Comparison of ENCODE assay signal across 1 cellular context in the genomic region with DNA sequence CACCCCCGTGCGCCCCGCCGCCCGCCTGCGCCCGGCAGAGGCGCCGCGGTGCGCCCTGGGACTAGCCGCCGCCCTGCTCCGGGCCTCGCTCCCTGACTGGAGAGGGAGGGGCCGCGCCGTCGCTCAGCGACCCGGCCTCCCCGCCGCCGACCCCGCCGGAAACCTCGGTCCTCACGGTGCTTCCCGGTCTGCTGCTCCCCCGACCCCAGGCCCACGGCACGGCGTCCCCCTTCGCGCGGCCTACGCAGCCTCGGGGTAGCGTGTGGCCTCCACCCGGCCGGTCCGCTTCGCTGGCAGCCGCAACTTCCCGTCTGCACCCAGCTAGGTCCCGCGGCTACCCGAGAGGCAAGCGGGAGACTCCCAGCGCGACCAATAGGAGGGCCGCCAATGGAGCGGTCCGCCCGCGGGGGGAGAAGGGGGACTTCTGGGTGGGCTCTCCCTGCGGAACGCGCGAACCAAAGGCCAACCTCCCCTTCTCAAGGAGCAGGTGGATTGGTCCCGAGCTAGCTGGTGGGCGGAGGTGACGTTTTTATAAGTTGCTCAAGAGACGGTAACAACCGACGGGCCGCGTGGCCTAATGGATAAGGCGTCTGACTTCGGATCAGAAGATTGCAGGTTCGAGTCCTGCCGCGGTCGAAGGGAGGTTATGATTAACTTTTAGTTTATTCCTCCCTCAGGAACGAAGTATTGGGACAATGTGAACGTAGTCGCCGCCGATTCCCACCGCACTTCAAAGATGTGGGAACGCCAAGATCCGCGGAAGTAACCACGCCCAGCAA.
TF ChIP-seq lines count a peak whose summit lies in the region.

A gene (minus strand): TSS at position 315 of the 779 bp plus-strand sequence. CDS start 1,070 bp downstream, outside the sequence.

TF ChIP-seq in HepG2, 621 proteins besides CTCF, POLR2A, EP300 and RAD21 (continued from another document and continues in another):
- TF ChIP-seq TOE1 (CRISPR knock-in tag; IDR thresholded peaks at IDR 0.05) = no peak; the same call in none of the 2 replicates
- TF ChIP-seq ZNF430 (CRISPR knock-in tag; IDR thresholded peaks at IDR 0.05) = peak; percentile 78; the same call in 1 of the 2 replicates
- TF ChIP-seq, protein P1, sequence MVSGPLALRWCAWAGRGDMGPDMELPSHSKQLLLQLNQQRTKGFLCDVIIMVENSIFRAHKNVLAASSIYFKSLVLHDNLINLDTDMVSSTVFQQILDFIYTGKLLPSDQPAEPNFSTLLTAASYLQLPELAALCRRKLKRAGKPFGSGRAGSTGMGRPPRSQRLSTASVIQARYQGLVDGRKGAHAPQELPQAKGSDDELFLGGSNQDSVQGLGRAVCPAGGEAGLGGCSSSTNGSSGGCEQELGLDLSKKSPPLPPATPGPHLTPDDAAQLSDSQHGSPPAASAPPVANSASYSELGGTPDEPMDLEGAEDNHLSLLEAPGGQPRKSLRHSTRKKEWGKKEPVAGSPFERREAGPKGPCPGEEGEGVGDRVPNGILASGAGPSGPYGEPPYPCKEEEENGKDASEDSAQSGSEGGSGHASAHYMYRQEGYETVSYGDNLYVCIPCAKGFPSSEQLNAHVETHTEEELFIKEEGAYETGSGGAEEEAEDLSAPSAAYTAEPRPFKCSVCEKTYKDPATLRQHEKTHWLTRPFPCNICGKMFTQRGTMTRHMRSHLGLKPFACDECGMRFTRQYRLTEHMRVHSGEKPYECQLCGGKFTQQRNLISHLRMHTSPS (CRISPR knock-in tag; IDR thresholded peaks at IDR 0.05; ENCODE audit: low read depth) = no peak
- TF ChIP-seq SP4 (CRISPR knock-in tag; IDR thresholded peaks at IDR 0.05) = no peak
- no peak for TF ChIP-seq ZSCAN12 (CRISPR knock-in tag; IDR thresholded peaks at IDR 0.05)
- 0 out of 2 replicates have a peak, but pooled peaks have one; percentile 16 for TF ChIP-seq HNRNPL (IDR thresholded peaks at IDR 0.05; ENCODE audit: low read depth, low read length)
- TF ChIP-seq, protein P2, sequence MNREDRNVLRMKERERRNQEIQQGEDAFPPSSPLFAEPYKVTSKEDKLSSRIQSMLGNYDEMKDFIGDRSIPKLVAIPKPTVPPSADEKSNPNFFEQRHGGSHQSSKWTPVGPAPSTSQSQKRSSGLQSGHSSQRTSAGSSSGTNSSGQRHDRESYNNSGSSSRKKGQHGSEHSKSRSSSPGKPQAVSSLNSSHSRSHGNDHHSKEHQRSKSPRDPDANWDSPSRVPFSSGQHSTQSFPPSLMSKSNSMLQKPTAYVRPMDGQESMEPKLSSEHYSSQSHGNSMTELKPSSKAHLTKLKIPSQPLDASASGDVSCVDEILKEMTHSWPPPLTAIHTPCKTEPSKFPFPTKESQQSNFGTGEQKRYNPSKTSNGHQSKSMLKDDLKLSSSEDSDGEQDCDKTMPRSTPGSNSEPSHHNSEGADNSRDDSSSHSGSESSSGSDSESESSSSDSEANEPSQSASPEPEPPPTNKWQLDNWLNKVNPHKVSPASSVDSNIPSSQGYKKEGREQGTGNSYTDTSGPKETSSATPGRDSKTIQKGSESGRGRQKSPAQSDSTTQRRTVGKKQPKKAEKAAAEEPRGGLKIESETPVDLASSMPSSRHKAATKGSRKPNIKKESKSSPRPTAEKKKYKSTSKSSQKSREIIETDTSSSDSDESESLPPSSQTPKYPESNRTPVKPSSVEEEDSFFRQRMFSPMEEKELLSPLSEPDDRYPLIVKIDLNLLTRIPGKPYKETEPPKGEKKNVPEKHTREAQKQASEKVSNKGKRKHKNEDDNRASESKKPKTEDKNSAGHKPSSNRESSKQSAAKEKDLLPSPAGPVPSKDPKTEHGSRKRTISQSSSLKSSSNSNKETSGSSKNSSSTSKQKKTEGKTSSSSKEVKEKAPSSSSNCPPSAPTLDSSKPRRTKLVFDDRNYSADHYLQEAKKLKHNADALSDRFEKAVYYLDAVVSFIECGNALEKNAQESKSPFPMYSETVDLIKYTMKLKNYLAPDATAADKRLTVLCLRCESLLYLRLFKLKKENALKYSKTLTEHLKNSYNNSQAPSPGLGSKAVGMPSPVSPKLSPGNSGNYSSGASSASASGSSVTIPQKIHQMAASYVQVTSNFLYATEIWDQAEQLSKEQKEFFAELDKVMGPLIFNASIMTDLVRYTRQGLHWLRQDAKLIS (CRISPR knock-in tag; IDR thresholded peaks at IDR 0.05) = no peak
- TF ChIP-seq BORCS8-MEF2B (CRISPR knock-in tag; IDR thresholded peaks at IDR 0.05) = peak; percentile 64
- TF ChIP-seq ESRRA (CRISPR knock-in tag; IDR thresholded peaks at IDR 0.05; ENCODE audit: low read depth) = no peak; the same call in 1 of the 2 replicates
- TF ChIP-seq GTF2F1 (IDR thresholded peaks at IDR 0.05; ENCODE audit: low read length) = no peak; the same call in 1 of the 2 replicates
- peak; percentile 54; the same call in 1 of the 2 replicates for TF ChIP-seq ZNF543 (CRISPR knock-in tag; IDR thresholded peaks at IDR 0.05)
- TF ChIP-seq, protein P3, sequence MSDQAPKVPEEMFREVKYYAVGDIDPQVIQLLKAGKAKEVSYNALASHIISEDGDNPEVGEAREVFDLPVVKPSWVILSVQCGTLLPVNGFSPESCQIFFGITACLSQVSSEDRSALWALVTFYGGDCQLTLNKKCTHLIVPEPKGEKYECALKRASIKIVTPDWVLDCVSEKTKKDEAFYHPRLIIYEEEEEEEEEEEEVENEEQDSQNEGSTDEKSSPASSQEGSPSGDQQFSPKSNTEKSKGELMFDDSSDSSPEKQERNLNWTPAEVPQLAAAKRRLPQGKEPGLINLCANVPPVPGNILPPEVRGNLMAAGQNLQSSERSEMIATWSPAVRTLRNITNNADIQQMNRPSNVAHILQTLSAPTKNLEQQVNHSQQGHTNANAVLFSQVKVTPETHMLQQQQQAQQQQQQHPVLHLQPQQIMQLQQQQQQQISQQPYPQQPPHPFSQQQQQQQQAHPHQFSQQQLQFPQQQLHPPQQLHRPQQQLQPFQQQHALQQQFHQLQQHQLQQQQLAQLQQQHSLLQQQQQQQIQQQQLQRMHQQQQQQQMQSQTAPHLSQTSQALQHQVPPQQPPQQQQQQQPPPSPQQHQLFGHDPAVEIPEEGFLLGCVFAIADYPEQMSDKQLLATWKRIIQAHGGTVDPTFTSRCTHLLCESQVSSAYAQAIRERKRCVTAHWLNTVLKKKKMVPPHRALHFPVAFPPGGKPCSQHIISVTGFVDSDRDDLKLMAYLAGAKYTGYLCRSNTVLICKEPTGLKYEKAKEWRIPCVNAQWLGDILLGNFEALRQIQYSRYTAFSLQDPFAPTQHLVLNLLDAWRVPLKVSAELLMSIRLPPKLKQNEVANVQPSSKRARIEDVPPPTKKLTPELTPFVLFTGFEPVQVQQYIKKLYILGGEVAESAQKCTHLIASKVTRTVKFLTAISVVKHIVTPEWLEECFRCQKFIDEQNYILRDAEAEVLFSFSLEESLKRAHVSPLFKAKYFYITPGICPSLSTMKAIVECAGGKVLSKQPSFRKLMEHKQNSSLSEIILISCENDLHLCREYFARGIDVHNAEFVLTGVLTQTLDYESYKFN (CRISPR knock-in tag; conservative IDR thresholded peaks at IDR 0.05) = peak; percentile 41; the same call in 1 of the 2 replicates
- peak; percentile 91 for TF ChIP-seq TMF1 (CRISPR knock-in tag; IDR thresholded peaks at IDR 0.05; ENCODE audit: low read depth)
- TF ChIP-seq EZH2 (conservative IDR thresholded peaks at IDR 0.05; ENCODE audit: low read depth, low read length) = no peak
- 0 out of 2 replicates have a peak, but pooled peaks have one; percentile 66 for TF ChIP-seq MYNN (CRISPR knock-in tag; IDR thresholded peaks at IDR 0.05; ENCODE audit: low read depth)
- no peak for TF ChIP-seq ZNF337 (CRISPR knock-in tag; IDR thresholded peaks at IDR 0.05; ENCODE audit: borderline replicate concordance, low read depth)
- TF ChIP-seq ZNF577 (CRISPR knock-in tag; IDR thresholded peaks at IDR 0.05; ENCODE audit: borderline replicate concordance, low read depth) = 0 out of 2 replicates have a peak, but pooled peaks have one; percentile 75
- no peak for TF ChIP-seq NBN (conservative IDR thresholded peaks at IDR 0.05)
- TF ChIP-seq JUN (CRISPR knock-in tag; IDR thresholded peaks at IDR 0.05) = no peak
- TF ChIP-seq, protein P4, sequence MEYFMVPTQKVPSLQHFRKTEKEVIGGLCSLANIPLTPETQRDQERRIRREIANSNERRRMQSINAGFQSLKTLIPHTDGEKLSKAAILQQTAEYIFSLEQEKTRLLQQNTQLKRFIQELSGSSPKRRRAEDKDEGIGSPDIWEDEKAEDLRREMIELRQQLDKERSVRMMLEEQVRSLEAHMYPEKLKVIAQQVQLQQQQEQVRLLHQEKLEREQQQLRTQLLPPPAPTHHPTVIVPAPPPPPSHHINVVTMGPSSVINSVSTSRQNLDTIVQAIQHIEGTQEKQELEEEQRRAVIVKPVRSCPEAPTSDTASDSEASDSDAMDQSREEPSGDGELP (IDR thresholded peaks at IDR 0.05; ENCODE audit: borderline replicate concordance, low read depth) = peak; percentile 25; the same call in 1 of the 2 replicates
- TF ChIP-seq AGO2 (optimal IDR thresholded peaks at IDR 0.05; ENCODE audit: low read depth, low read length) = no peak
- 0 out of 2 replicates have a peak, but pooled peaks have one; percentile 25 for TF ChIP-seq ZNF616 (CRISPR knock-in tag; IDR thresholded peaks at IDR 0.05; ENCODE audit: low read depth)
- peak; percentile 95 for TF ChIP-seq ZNF501 (CRISPR knock-in tag; IDR thresholded peaks at IDR 0.05)
- TF ChIP-seq IKZF4 (CRISPR knock-in tag; IDR thresholded peaks at IDR 0.05; ENCODE audit: borderline replicate concordance, low read depth, not compliant biosample characterization) = peak; percentile 96
- TF ChIP-seq FOXK2 (IDR thresholded peaks at IDR 0.05) = peak; percentile 99
- no peak for TF ChIP-seq ZNF260 (CRISPR knock-in tag; IDR thresholded peaks at IDR 0.05; ENCODE audit: borderline replicate concordance, low read depth)
- TF ChIP-seq ZNF746 (CRISPR knock-in tag; IDR thresholded peaks at IDR 0.05) = no peak; the same call in 1 of the 2 replicates
- TF ChIP-seq, protein P5, sequence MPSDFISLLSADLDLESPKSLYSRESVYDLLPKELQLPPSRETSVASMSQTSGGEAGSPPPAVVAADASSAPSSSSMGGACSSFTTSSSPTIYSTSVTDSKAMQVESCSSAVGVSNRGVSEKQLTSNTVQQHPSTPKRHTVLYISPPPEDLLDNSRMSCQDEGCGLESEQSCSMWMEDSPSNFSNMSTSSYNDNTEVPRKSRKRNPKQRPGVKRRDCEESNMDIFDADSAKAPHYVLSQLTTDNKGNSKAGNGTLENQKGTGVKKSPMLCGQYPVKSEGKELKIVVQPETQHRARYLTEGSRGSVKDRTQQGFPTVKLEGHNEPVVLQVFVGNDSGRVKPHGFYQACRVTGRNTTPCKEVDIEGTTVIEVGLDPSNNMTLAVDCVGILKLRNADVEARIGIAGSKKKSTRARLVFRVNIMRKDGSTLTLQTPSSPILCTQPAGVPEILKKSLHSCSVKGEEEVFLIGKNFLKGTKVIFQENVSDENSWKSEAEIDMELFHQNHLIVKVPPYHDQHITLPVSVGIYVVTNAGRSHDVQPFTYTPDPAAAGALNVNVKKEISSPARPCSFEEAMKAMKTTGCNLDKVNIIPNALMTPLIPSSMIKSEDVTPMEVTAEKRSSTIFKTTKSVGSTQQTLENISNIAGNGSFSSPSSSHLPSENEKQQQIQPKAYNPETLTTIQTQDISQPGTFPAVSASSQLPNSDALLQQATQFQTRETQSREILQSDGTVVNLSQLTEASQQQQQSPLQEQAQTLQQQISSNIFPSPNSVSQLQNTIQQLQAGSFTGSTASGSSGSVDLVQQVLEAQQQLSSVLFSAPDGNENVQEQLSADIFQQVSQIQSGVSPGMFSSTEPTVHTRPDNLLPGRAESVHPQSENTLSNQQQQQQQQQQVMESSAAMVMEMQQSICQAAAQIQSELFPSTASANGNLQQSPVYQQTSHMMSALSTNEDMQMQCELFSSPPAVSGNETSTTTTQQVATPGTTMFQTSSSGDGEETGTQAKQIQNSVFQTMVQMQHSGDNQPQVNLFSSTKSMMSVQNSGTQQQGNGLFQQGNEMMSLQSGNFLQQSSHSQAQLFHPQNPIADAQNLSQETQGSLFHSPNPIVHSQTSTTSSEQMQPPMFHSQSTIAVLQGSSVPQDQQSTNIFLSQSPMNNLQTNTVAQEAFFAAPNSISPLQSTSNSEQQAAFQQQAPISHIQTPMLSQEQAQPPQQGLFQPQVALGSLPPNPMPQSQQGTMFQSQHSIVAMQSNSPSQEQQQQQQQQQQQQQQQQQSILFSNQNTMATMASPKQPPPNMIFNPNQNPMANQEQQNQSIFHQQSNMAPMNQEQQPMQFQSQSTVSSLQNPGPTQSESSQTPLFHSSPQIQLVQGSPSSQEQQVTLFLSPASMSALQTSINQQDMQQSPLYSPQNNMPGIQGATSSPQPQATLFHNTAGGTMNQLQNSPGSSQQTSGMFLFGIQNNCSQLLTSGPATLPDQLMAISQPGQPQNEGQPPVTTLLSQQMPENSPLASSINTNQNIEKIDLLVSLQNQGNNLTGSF (CRISPR knock-in tag; IDR thresholded peaks at IDR 0.05) = no peak
- no peak for TF ChIP-seq NR1H2 (CRISPR knock-in tag; IDR thresholded peaks at IDR 0.05; ENCODE audit: borderline replicate concordance, low read depth)
- no peak for TF ChIP-seq ZNF775 (CRISPR knock-in tag; IDR thresholded peaks at IDR 0.05; ENCODE audit: borderline replicate concordance)
- peak; percentile 63; the same call in 1 of the 2 replicates for TF ChIP-seq ZNF234 (CRISPR knock-in tag; conservative IDR thresholded peaks at IDR 0.05)
- peak; percentile 61 for TF ChIP-seq ISL2 (CRISPR knock-in tag; IDR thresholded peaks at IDR 0.05)
- peak; percentile 97 for TF ChIP-seq PCBP1 (IDR thresholded peaks at IDR 0.05; ENCODE audit: borderline replicate concordance, low read depth, low read length)
- TF ChIP-seq ARNT (IDR thresholded peaks at IDR 0.05) = no peak
- TF ChIP-seq, protein P6, sequence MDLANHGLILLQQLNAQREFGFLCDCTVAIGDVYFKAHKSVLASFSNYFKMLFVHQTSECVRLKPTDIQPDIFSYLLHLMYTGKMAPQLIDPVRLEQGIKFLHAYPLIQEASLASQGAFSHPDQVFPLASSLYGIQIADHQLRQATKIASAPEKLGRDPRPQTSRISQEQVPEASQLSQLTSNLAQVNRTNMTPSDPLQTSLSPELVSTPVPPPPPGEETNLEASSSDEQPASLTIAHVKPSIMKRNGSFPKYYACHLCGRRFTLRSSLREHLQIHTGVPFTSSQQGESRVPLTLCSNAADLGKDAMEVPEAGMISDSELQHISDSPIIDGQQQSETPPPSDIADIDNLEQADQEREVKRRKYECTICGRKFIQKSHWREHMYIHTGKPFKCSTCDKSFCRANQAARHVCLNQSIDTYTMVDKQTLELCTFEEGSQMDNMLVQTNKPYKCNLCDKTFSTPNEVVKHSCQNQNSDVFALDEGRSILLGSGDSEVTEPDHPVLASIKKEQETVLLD (CRISPR knock-in tag; IDR thresholded peaks at IDR 0.05; ENCODE audit: low read depth) = peak; percentile 72
- TF ChIP-seq, protein P7, sequence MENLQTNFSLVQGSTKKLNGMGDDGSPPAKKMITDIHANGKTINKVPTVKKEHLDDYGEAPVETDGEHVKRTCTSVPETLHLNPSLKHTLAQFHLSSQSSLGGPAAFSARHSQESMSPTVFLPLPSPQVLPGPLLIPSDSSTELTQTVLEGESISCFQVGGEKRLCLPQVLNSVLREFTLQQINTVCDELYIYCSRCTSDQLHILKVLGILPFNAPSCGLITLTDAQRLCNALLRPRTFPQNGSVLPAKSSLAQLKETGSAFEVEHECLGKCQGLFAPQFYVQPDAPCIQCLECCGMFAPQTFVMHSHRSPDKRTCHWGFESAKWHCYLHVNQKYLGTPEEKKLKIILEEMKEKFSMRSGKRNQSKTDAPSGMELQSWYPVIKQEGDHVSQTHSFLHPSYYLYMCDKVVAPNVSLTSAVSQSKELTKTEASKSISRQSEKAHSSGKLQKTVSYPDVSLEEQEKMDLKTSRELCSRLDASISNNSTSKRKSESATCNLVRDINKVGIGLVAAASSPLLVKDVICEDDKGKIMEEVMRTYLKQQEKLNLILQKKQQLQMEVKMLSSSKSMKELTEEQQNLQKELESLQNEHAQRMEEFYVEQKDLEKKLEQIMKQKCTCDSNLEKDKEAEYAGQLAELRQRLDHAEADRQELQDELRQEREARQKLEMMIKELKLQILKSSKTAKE (CRISPR knock-in tag; IDR thresholded peaks at IDR 0.05; ENCODE audit: borderline replicate concordance) = peak; percentile 55
- peak; percentile 63; the same call in 1 of the 2 replicates for TF ChIP-seq ZKSCAN8 (CRISPR knock-in tag; IDR thresholded peaks at IDR 0.05; ENCODE audit: borderline replicate concordance)
- TF ChIP-seq PRMT3 (CRISPR knock-in tag; IDR thresholded peaks at IDR 0.05; ENCODE audit: borderline replicate concordance, low read depth) = peak; percentile 61; the same call in 1 of the 2 replicates
